Comparison of ENCODE assay signal across 6 cellular contexts in the genomic region with DNA sequence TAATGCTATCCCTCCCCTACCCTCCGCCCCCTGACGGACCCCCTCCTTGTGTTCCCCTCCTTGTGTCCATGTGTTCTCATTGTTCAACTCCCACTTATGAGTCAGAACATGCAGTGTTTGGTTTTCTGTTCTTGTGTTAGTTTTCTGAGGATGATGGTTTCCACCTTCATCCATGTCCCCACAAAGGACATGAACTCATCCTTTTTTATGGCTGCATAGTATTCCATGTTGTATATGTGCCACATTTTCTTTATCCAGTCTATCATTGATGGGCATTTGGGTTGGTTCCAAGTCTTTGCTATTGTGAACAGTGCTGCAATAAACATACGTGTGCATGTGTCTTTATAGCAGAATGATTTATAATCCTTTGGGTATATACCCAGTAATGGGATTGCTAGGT.
DNase-seq lines count a peak whose midpoint lies in the region; ATAC-seq, FAIRE-seq and TF ChIP-seq lines count a peak whose summit lies in the region.
"Not testable (repeated sequence)": the region's sequence is repeated elsewhere in the genome, so short reads cannot be mapped to it uniquely, and the experiment has no call there.

No MANE protein-coding gene starts in this region.

- not testable (repeated sequence) for H3K9me3 Mint-ChIP-seq in activated naive CD8-positive, alpha-beta T cell (ENCODE audit: low read depth)

- H3K27ac ChIP-seq in HEK293 (ENCODE audit: extremely low read depth, low read depth, low read length); K562 (ENCODE audit: extremely low read depth, low read depth, low read length): not testable (repeated sequence)

- H3K9me3 ChIP-seq in HEK293 (ENCODE audit: control insufficient read depth, insufficient read depth, low read depth, low read length); K562 (replicated peaks; ENCODE audit: control insufficient read depth, insufficient read depth, low read depth, low read length): not testable (repeated sequence)

- peaks cover 39% of the 10 kb centered on the region for H3K36me3 Mint-ChIP-seq in activated naive CD8-positive, alpha-beta T cell

- not testable (repeated sequence) for H3K4me3 ChIP-seq in HEK293 (ENCODE audit: low read depth, low read length); K562

- POLR2A ChIA-PET in HEK293 (lab: Yijun Ruan, JAX); K562 (lab: Yijun Ruan, JAX): not testable (repeated sequence)

- not testable (repeated sequence) for DNase-seq in HTR-8/SVneo (ENCODE audit: insufficient read length, low spot score); K562 (ENCODE audit: extremely low read depth in 1 of 4, low spot score in 3 of 4); urothelium cell line (ENCODE audit: low spot score)

- 40% methylated on average over 1 of the region's 3 CpGs for whole genome bisulfite sequencing in K562 (ENCODE audit: insufficient coverage, low coverage, missing lambda C conversion rate)

- H3K79me2 ChIP-seq in K562 (ENCODE audit: control insufficient read depth, insufficient read depth, low read length) = not testable (repeated sequence)

- FAIRE-seq in HTR-8/SVneo (lab: Jason Lieb, UNC) (peak; percentile 13), urothelium cell line (lab: Jason Lieb, UNC) (peak; percentile 93)
- not testable (repeated sequence) for FAIRE-seq in K562 (lab: Jason Lieb, UNC)

- BruUV-seq in K562 (replicated peaks; lab: Mats Ljungman, UMichigan) = not testable (repeated sequence)

- H3K4me2 ChIP-seq in K562 (ENCODE audit: insufficient read depth, low read length) = not testable (repeated sequence)

- H2AFZ ChIP-seq in K562 (ENCODE audit: low read depth, low read length) = not testable (repeated sequence)

- H3K4me3 Mint-ChIP-seq in activated naive CD8-positive, alpha-beta T cell = not testable (repeated sequence)

- H3K27ac Mint-ChIP-seq in activated naive CD8-positive, alpha-beta T cell = peak overlapping the region; percentile 23

- H3K27me3 Mint-ChIP-seq in activated naive CD8-positive, alpha-beta T cell = not testable (repeated sequence)

- in situ Hi-C loops in K562 (cut with MboI) = not testable (repeated sequence)

- not testable (repeated sequence) for H3K9me1 ChIP-seq in K562 (ENCODE audit: control insufficient read depth, insufficient read depth, low read length)

- TF ChIP-seq RAD21 in K562 (CRISPR knock-in tag; conservative IDR thresholded peaks at IDR 0.05 in 1 of 2, IDR thresholded peaks at IDR 0.05 in 1 of 2) = not testable (repeated sequence)

- TF ChIP-seq POLR2A in K562 (conservative IDR thresholded peaks at IDR 0.05) = not testable (repeated sequence)

- not testable (repeated sequence) for ATAC-seq in SK-N-SH treated with all-trans-retinoic acid at 6 μM for 48 hours, K562

- H3K4me1 ChIP-seq in HEK293 (ENCODE audit: control insufficient read depth, insufficient read depth, low read length); K562 (replicated peaks in 1 of 2; ENCODE audit: control insufficient read depth in 2 of 2, insufficient read depth in 2 of 2, low read length in 2 of 2): not testable (repeated sequence)

- H3K9ac ChIP-seq in K562 (ENCODE audit: insufficient read depth in 1 of 2, low read depth in 2 of 2, low read length in 2 of 2) = not testable (repeated sequence)

- not testable (repeated sequence) for TF ChIP-seq CTCF in HEK293 (tag by site-specific recombination; IDR thresholded peaks at IDR 0.05); K562 (IDR thresholded peaks at IDR 0.05 in 2 of 3, conservative IDR thresholded peaks at IDR 0.05 in 1 of 3; ENCODE audit: insufficient read depth in 2 of 3, low read depth in 1 of 3, low read length in 3 of 3)

- peaks cover 23 to 28% of the 10 kb centered on the region in 2 experiments for H3K36me3 ChIP-seq in HEK293 (ENCODE audit: control insufficient read depth in 2 of 2, insufficient read depth in 1 of 2, low read length in 2 of 2)
- not testable (repeated sequence) for H3K36me3 ChIP-seq in K562 (ENCODE audit: control insufficient read depth, insufficient read depth, low read length)

- CTCF ChIA-PET in HEK293 (lab: Yijun Ruan, JAX); K562 (lab: Yijun Ruan, JAX; ENCODE audit: low intra/inter-chr PET ratio): not testable (repeated sequence)

- TF ChIP-seq EP300 in K562 (IDR thresholded peaks at IDR 0.05; ENCODE audit: low read length) = not testable (repeated sequence)

- not testable (repeated sequence) for H3K27me3 ChIP-seq in K562 (ENCODE audit: control insufficient read depth in 2 of 2, insufficient read depth in 2 of 2, low read length in 2 of 2)

- not testable (repeated sequence) for H4K20me1 ChIP-seq in K562 (replicated peaks; ENCODE audit: control insufficient read depth, insufficient read depth, low read length)

- peaks cover 40% of the 10 kb centered on the region for H3K4me1 Mint-ChIP-seq in activated naive CD8-positive, alpha-beta T cell (ENCODE audit: low read depth)

- intact Hi-C loops in K562 (cut with micrococcal nuclease) = not testable (repeated sequence)

TF ChIP-seq in HEK293, 187 proteins besides CTCF, POLR2A, EP300 and RAD21:
- peak; percentile 83 for TF ChIP-seq ZNF146 (tag by site-specific recombination; IDR thresholded peaks at IDR 0.05)
TF ChIP-seq in HEK293: peak in this region for 1; not testable (repeated sequence) for 186.

TF ChIP-seq in SK-N-SH treated with all-trans-retinoic acid at 6 μM for 48 hours, 23 proteins besides CTCF, POLR2A, EP300 and RAD21:
- peak; percentile 52; the same call in 1 of the 2 replicates for TF ChIP-seq ZNF8 (CRISPR knock-in tag; IDR thresholded peaks at IDR 0.05)

TF ChIP-seq in K562, 482 proteins besides CTCF, POLR2A, EP300 and RAD21:
- TF ChIP-seq ZNF146 (CRISPR knock-in tag; IDR thresholded peaks at IDR 0.05; ENCODE audit: unreplicated experiment) = peak; percentile 16
